ENCODE assay signal across 1 cellular context in the genomic region with DNA sequence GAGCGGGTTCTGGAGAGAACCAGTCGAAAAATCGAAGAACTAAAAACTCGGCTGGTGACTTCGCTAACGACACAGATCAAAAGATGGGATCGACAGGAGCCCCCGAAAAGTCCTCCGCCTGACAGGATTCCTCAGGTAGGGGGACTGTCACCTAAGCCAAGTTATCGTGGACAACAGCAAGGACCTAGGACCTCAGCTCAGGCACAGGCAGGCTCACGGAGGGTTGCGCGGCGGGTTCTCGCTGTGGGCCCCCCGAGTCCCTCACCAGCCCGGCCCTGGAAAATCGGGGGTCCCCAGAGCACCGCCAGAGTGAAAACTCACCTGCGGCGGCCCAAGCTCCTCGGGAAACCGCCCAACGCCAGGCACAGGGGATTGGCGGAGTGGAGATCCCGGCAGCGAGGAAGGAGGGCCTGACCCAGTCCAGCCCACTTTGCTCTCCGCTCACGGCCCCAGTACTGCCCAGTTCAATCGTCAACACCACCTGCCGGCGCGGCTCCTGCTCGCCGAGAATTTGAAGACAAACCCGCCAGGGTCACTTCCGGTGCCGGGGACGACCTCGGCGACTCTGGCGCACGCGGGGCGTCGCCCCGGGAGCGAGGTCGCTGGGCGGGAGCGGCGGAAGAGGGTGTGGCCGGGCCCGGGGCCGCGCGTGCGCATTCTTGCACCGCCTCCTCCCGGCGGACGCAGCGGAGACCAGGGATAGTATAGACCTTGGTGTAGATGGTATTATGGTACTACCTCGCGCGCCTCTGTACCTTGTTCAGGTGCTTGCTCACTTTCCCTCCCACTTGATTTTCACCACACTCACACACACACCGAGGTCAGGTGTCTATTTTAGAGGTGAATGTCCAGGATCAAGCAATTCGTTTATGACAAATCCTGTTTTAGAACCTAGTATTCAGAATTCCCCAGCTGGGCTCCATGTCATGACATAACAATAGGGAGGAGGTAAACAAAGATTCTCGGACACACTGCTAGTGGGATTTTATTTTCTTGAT.
TF ChIP-seq lines count a peak whose summit lies in the region.

A gene (minus strand): TSS at position 567 of the 998 bp plus-strand sequence. CDS start 10,167 bp downstream, outside the sequence.

TF ChIP-seq in K562, 482 proteins besides CTCF, POLR2A, EP300 and RAD21 (continued from another document and continues in another):
- TF ChIP-seq, protein P1, sequence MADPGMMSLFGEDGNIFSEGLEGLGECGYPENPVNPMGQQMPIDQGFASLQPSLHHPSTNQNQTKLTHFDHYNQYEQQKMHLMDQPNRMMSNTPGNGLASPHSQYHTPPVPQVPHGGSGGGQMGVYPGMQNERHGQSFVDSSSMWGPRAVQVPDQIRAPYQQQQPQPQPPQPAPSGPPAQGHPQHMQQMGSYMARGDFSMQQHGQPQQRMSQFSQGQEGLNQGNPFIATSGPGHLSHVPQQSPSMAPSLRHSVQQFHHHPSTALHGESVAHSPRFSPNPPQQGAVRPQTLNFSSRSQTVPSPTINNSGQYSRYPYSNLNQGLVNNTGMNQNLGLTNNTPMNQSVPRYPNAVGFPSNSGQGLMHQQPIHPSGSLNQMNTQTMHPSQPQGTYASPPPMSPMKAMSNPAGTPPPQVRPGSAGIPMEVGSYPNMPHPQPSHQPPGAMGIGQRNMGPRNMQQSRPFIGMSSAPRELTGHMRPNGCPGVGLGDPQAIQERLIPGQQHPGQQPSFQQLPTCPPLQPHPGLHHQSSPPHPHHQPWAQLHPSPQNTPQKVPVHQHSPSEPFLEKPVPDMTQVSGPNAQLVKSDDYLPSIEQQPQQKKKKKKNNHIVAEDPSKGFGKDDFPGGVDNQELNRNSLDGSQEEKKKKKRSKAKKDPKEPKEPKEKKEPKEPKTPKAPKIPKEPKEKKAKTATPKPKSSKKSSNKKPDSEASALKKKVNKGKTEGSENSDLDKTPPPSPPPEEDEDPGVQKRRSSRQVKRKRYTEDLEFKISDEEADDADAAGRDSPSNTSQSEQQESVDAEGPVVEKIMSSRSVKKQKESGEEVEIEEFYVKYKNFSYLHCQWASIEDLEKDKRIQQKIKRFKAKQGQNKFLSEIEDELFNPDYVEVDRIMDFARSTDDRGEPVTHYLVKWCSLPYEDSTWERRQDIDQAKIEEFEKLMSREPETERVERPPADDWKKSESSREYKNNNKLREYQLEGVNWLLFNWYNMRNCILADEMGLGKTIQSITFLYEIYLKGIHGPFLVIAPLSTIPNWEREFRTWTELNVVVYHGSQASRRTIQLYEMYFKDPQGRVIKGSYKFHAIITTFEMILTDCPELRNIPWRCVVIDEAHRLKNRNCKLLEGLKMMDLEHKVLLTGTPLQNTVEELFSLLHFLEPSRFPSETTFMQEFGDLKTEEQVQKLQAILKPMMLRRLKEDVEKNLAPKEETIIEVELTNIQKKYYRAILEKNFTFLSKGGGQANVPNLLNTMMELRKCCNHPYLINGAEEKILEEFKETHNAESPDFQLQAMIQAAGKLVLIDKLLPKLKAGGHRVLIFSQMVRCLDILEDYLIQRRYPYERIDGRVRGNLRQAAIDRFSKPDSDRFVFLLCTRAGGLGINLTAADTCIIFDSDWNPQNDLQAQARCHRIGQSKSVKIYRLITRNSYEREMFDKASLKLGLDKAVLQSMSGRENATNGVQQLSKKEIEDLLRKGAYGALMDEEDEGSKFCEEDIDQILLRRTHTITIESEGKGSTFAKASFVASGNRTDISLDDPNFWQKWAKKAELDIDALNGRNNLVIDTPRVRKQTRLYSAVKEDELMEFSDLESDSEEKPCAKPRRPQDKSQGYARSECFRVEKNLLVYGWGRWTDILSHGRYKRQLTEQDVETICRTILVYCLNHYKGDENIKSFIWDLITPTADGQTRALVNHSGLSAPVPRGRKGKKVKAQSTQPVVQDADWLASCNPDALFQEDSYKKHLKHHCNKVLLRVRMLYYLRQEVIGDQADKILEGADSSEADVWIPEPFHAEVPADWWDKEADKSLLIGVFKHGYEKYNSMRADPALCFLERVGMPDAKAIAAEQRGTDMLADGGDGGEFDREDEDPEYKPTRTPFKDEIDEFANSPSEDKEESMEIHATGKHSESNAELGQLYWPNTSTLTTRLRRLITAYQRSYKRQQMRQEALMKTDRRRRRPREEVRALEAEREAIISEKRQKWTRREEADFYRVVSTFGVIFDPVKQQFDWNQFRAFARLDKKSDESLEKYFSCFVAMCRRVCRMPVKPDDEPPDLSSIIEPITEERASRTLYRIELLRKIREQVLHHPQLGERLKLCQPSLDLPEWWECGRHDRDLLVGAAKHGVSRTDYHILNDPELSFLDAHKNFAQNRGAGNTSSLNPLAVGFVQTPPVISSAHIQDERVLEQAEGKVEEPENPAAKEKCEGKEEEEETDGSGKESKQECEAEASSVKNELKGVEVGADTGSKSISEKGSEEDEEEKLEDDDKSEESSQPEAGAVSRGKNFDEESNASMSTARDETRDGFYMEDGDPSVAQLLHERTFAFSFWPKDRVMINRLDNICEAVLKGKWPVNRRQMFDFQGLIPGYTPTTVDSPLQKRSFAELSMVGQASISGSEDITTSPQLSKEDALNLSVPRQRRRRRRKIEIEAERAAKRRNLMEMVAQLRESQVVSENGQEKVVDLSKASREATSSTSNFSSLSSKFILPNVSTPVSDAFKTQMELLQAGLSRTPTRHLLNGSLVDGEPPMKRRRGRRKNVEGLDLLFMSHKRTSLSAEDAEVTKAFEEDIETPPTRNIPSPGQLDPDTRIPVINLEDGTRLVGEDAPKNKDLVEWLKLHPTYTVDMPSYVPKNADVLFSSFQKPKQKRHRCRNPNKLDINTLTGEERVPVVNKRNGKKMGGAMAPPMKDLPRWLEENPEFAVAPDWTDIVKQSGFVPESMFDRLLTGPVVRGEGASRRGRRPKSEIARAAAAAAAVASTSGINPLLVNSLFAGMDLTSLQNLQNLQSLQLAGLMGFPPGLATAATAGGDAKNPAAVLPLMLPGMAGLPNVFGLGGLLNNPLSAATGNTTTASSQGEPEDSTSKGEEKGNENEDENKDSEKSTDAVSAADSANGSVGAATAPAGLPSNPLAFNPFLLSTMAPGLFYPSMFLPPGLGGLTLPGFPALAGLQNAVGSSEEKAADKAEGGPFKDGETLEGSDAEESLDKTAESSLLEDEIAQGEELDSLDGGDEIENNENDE (IDR thresholded peaks at IDR 0.05; ENCODE audit: low read depth, low read length), result no peak
- TF ChIP-seq ATF1 (CRISPR knock-in tag; IDR thresholded peaks at IDR 0.05), result no peak
- TF ChIP-seq ATF1 (tag; IDR thresholded peaks at IDR 0.05), result peak; percentile 89
- no peak; a peak in 1 of 4 replicates for TF ChIP-seq NONO (IDR thresholded peaks at IDR 0.05; ENCODE audit: low read depth in 2 of 2, low read length in 1 of 2)
- peak; percentile 85 for TF ChIP-seq PHF8 (IDR thresholded peaks at IDR 0.05; ENCODE audit: borderline replicate concordance, low read length)
- TF ChIP-seq DACH1 (IDR thresholded peaks at IDR 0.05; ENCODE audit: partially characterized antibody), result no peak
- TF ChIP-seq, protein P2, sequence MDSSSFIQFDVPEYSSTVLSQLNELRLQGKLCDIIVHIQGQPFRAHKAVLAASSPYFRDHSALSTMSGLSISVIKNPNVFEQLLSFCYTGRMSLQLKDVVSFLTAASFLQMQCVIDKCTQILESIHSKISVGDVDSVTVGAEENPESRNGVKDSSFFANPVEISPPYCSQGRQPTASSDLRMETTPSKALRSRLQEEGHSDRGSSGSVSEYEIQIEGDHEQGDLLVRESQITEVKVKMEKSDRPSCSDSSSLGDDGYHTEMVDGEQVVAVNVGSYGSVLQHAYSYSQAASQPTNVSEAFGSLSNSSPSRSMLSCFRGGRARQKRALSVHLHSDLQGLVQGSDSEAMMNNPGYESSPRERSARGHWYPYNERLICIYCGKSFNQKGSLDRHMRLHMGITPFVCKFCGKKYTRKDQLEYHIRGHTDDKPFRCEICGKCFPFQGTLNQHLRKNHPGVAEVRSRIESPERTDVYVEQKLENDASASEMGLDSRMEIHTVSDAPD (CRISPR knock-in tag; IDR thresholded peaks at IDR 0.05), result no peak
- TF ChIP-seq MAFF (IDR thresholded peaks at IDR 0.05; ENCODE audit: low read length), result no peak
- TF ChIP-seq, protein P3, sequence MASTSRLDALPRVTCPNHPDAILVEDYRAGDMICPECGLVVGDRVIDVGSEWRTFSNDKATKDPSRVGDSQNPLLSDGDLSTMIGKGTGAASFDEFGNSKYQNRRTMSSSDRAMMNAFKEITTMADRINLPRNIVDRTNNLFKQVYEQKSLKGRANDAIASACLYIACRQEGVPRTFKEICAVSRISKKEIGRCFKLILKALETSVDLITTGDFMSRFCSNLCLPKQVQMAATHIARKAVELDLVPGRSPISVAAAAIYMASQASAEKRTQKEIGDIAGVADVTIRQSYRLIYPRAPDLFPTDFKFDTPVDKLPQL (IDR thresholded peaks at IDR 0.05; ENCODE audit: extremely low read depth, insufficient read length), result peak; percentile 59
- peak; percentile 31 for TF ChIP-seq ZNF384 (IDR thresholded peaks at IDR 0.05; ENCODE audit: low read depth, low read length)
- peak; percentile 99 for TF ChIP-seq HMGN3 (IDR thresholded peaks at IDR 0.05; ENCODE audit: borderline replicate concordance, extremely low read depth, insufficient read length, low read depth, low read length)
- no peak for TF ChIP-seq SP2 (IDR thresholded peaks at IDR 0.05; ENCODE audit: extremely low read depth, low read depth, low read length, poor library complexity, severe bottlenecking)
- TF ChIP-seq SMARCE1 (IDR thresholded peaks at IDR 0.05), result 0 out of 2 replicates have a peak, but pooled peaks have one; percentile 19
- no peak for TF ChIP-seq ILK (tag; IDR thresholded peaks at IDR 0.05; ENCODE audit: borderline replicate concordance, low read depth)
- TF ChIP-seq PHF20 (IDR thresholded peaks at IDR 0.05; ENCODE audit: partially characterized antibody), result peak; percentile 72
- peak; percentile 94 for TF ChIP-seq NR2C1 (IDR thresholded peaks at IDR 0.05)
- peak; percentile 94 for TF ChIP-seq NR2C1 (tag; IDR thresholded peaks at IDR 0.05)
- TF ChIP-seq SNRNP70 (optimal IDR thresholded peaks at IDR 0.05; ENCODE audit: low read depth, low read length), result no peak
- TF ChIP-seq DMBX1 (CRISPR knock-in tag; IDR thresholded peaks at IDR 0.05; ENCODE audit: borderline replicate concordance), result peak; percentile 21; the same call in 1 of the 2 replicates
- no peak for TF ChIP-seq RBM34 (IDR thresholded peaks at IDR 0.05; ENCODE audit: borderline replicate concordance, insufficient read depth, low read length)
- peak; percentile 98 for TF ChIP-seq KDM5B (IDR thresholded peaks at IDR 0.05; ENCODE audit: insufficient replicate concordance, low read depth, low read length)
- TF ChIP-seq ZNF699 (CRISPR knock-in tag; IDR thresholded peaks at IDR 0.05; ENCODE audit: insufficient replicate concordance), result no peak
- no peak for TF ChIP-seq SIX5 (IDR thresholded peaks at IDR 0.05; ENCODE audit: borderline replicate concordance in 1 of 2, insufficient read depth in 1 of 2, low read depth in 1 of 2, low read length in 2 of 2)
- TF ChIP-seq ZBTB7A (IDR thresholded peaks at IDR 0.05; ENCODE audit: borderline replicate concordance, control insufficient read depth, low read depth, low read length), result peak; percentile 81
- TF ChIP-seq CBFA2T2 (conservative IDR thresholded peaks at IDR 0.05), result 0 out of 2 replicates have a peak, but pooled peaks have one; percentile 16
- TF ChIP-seq GABPB2 (CRISPR knock-in tag; conservative IDR thresholded peaks at IDR 0.05), result no peak
- no peak for TF ChIP-seq NCOA4 (IDR thresholded peaks at IDR 0.05; ENCODE audit: partially characterized antibody)
- TF ChIP-seq CHD4 (IDR thresholded peaks at IDR 0.05; ENCODE audit: insufficient read depth, insufficient replicate concordance, low read depth, low read length, poor library complexity, severe bottlenecking), result no peak
- TF ChIP-seq RB1 (IDR thresholded peaks at IDR 0.05; ENCODE audit: low read depth), result peak; percentile 95
- TF ChIP-seq ZNF445 (CRISPR knock-in tag; IDR thresholded peaks at IDR 0.05; ENCODE audit: low read depth), result peak; percentile 78; the same call in 1 of the 2 replicates
- no peak for TF ChIP-seq JUNB (CRISPR knock-in tag; conservative IDR thresholded peaks at IDR 0.05)
- TF ChIP-seq TSC22D4 (tag; IDR thresholded peaks at IDR 0.05), result no peak
- TF ChIP-seq TRIM28 (IDR thresholded peaks at IDR 0.05), result 0 out of 2 replicates have a peak, but pooled peaks have one; percentile 16
- 0 out of 2 replicates have a peak, but pooled peaks have one; percentile 54 for TF ChIP-seq ELF4 (CRISPR knock-in tag; IDR thresholded peaks at IDR 0.05)
- TF ChIP-seq, protein P4, sequence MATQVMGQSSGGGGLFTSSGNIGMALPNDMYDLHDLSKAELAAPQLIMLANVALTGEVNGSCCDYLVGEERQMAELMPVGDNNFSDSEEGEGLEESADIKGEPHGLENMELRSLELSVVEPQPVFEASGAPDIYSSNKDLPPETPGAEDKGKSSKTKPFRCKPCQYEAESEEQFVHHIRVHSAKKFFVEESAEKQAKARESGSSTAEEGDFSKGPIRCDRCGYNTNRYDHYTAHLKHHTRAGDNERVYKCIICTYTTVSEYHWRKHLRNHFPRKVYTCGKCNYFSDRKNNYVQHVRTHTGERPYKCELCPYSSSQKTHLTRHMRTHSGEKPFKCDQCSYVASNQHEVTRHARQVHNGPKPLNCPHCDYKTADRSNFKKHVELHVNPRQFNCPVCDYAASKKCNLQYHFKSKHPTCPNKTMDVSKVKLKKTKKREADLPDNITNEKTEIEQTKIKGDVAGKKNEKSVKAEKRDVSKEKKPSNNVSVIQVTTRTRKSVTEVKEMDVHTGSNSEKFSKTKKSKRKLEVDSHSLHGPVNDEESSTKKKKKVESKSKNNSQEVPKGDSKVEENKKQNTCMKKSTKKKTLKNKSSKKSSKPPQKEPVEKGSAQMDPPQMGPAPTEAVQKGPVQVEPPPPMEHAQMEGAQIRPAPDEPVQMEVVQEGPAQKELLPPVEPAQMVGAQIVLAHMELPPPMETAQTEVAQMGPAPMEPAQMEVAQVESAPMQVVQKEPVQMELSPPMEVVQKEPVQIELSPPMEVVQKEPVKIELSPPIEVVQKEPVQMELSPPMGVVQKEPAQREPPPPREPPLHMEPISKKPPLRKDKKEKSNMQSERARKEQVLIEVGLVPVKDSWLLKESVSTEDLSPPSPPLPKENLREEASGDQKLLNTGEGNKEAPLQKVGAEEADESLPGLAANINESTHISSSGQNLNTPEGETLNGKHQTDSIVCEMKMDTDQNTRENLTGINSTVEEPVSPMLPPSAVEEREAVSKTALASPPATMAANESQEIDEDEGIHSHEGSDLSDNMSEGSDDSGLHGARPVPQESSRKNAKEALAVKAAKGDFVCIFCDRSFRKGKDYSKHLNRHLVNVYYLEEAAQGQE (CRISPR knock-in tag; IDR thresholded peaks at IDR 0.05; ENCODE audit: low read depth), result peak; percentile 68; the same call in 1 of the 2 replicates
- no peak for TF ChIP-seq ZNF165 (CRISPR knock-in tag; IDR thresholded peaks at IDR 0.05; ENCODE audit: borderline replicate concordance)
- TF ChIP-seq PTTG1 (tag; IDR thresholded peaks at IDR 0.05; ENCODE audit: low read depth), result no peak
- TF ChIP-seq MTA3 (IDR thresholded peaks at IDR 0.05; ENCODE audit: borderline replicate concordance), result peak; percentile 49; the same call in 1 of the 2 replicates
- no peak for TF ChIP-seq NCOA1 (IDR thresholded peaks at IDR 0.05; ENCODE audit: low read depth)
- TF ChIP-seq, protein P5, sequence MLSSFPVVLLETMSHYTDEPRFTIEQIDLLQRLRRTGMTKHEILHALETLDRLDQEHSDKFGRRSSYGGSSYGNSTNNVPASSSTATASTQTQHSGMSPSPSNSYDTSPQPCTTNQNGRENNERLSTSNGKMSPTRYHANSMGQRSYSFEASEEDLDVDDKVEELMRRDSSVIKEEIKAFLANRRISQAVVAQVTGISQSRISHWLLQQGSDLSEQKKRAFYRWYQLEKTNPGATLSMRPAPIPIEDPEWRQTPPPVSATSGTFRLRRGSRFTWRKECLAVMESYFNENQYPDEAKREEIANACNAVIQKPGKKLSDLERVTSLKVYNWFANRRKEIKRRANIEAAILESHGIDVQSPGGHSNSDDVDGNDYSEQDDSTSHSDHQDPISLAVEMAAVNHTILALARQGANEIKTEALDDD (IDR thresholded peaks at IDR 0.05), result no peak
- TF ChIP-seq CBX8 (IDR thresholded peaks at IDR 0.05; ENCODE audit: borderline replicate concordance, extremely low read depth, low read depth, low read length, poor library complexity, severe bottlenecking), result no peak
